In genomic region chr16:74995986-74996385, GRCh38 we compare ENCODE assay signal across 8 cellular contexts.
"Had no signal": no experiment of that assay in that cellular context is flagged by ENCODE, and none has a peak within 500 bp of the region (broad histone marks: within the 10 kb centered on the region; RNA-seq: fewer than 3 reads in every experiment).

No MANE protein-coding gene starts in this region.

- H3K4me3 ChIP-seq: GM23338 had no signal

- DNase-seq: H9, HFFc6, IMR-90, KBM-7 had no signal

- H3K27ac ChIP-seq: HL-60 had no signal

- H3K4me3 Mint-ChIP-seq: GM23338, H9, HFFc6 had no signal

- ATAC-seq: GM23338 had no signal

- H3K4me2 ChIP-seq: GM23338 had no signal

- H2AFZ ChIP-seq: GM23338 had no signal

- H3K9me3 Mint-ChIP-seq: GM23338, H9, HFFc6 had no signal

- H3K27ac Mint-ChIP-seq: GM23338, H9, HFFc6 had no signal

- FAIRE-seq: H1, H54 had no signal
